Comparison of ENCODE assay signal across 1 cellular context in the genomic region with DNA sequence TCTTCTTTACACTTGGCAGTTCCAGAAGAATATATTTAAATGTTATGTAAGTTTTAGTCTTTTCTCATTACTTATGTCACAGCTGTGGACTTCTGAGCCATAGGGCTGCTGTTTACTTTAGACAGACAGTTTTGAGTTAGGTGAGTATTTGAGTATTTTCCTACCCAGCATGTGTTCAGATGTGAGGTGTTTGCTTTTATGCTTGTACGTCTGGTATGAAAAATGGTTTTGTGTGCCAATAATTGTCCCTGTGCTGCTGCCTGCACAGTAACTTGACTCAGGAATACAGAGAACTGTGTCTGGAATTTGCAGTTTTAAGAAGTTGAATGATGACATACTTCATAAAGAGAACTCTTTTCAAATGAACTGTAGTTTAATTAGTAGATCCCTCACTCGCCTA.
TF ChIP-seq lines count a peak whose summit lies in the region.

No MANE protein-coding gene starts in this region.

TF ChIP-seq in GM23338, 12 proteins besides CTCF, POLR2A, EP300 and RAD21 (continued from another document):
- TF ChIP-seq, protein P1, sequence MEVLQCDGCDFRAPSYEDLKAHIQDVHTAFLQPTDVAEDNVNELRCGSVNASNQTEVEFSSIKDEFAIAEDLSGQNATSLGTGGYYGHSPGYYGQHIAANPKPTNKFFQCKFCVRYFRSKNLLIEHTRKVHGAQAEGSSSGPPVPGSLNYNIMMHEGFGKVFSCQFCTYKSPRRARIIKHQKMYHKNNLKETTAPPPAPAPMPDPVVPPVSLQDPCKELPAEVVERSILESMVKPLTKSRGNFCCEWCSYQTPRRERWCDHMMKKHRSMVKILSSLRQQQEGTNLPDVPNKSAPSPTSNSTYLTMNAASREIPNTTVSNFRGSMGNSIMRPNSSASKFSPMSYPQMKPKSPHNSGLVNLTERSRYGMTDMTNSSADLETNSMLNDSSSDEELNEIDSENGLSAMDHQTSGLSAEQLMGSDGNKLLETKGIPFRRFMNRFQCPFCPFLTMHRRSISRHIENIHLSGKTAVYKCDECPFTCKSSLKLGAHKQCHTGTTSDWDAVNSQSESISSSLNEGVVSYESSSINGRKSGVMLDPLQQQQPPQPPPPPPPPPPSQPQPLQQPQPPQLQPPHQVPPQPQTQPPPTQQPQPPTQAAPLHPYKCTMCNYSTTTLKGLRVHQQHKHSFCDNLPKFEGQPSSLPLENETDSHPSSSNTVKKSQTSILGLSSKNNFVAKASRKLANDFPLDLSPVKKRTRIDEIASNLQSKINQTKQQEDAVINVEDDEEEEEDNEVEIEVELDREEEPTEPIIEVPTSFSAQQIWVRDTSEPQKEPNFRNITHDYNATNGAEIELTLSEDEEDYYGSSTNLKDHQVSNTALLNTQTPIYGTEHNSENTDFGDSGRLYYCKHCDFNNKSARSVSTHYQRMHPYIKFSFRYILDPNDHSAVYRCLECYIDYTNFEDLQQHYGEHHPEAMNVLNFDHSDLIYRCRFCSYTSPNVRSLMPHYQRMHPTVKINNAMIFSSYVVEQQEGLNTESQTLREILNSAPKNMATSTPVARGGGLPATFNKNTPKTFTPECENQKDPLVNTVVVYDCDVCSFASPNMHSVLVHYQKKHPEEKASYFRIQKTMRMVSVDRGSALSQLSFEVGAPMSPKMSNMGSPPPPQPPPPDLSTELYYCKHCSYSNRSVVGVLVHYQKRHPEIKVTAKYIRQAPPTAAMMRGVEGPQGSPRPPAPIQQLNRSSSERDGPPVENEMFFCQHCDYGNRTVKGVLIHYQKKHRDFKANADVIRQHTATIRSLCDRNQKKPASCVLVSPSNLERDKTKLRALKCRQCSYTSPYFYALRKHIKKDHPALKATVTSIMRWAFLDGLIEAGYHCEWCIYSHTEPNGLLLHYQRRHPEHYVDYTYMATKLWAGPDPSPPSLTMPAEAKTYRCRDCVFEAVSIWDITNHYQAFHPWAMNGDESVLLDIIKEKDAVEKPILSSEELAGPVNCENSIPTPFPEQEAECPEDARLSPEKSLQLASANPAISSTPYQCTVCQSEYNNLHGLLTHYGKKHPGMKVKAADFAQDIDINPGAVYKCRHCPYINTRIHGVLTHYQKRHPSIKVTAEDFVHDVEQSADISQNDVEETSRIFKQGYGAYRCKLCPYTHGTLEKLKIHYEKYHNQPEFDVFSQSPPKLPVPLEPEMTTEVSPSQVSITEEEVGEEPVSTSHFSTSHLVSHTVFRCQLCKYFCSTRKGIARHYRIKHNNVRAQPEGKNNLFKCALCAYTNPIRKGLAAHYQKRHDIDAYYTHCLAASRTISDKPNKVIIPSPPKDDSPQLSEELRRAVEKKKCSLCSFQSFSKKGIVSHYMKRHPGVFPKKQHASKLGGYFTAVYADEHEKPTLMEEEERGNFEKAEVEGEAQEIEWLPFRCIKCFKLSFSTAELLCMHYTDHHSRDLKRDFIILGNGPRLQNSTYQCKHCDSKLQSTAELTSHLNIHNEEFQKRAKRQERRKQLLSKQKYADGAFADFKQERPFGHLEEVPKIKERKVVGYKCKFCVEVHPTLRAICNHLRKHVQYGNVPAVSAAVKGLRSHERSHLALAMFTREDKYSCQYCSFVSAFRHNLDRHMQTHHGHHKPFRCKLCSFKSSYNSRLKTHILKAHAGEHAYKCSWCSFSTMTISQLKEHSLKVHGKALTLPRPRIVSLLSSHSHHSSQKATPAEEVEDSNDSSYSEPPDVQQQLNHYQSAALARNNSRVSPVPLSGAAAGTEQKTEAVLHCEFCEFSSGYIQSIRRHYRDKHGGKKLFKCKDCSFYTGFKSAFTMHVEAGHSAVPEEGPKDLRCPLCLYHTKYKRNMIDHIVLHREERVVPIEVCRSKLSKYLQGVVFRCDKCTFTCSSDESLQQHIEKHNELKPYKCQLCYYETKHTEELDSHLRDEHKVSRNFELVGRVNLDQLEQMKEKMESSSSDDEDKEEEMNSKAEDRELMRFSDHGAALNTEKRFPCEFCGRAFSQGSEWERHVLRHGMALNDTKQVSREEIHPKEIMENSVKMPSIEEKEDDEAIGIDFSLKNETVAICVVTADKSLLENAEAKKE (CRISPR knock-in tag; IDR thresholded peaks at IDR 0.05) = no peak
- TF ChIP-seq EZH2phosphoT487 (IDR thresholded peaks at IDR 0.05; ENCODE audit: unreplicated experiment) (no peak), EZH2 (IDR thresholded peaks at IDR 0.05; ENCODE audit: low read depth, unreplicated experiment) (no peak), POLR2AphosphoS5 (IDR thresholded peaks at IDR 0.05; ENCODE audit: low read depth) (no peak), ZNF114 (CRISPR knock-in tag; IDR thresholded peaks at IDR 0.05) (no peak), CREB1 (CRISPR knock-in tag; IDR thresholded peaks at IDR 0.05; ENCODE audit: low read depth) (no peak)
- TF ChIP-seq, protein P2, sequence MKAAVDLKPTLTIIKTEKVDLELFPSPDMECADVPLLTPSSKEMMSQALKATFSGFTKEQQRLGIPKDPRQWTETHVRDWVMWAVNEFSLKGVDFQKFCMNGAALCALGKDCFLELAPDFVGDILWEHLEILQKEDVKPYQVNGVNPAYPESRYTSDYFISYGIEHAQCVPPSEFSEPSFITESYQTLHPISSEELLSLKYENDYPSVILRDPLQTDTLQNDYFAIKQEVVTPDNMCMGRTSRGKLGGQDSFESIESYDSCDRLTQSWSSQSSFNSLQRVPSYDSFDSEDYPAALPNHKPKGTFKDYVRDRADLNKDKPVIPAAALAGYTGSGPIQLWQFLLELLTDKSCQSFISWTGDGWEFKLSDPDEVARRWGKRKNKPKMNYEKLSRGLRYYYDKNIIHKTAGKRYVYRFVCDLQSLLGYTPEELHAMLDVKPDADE (IDR thresholded peaks at IDR 0.05) = no peak
- TF ChIP-seq, protein P3, sequence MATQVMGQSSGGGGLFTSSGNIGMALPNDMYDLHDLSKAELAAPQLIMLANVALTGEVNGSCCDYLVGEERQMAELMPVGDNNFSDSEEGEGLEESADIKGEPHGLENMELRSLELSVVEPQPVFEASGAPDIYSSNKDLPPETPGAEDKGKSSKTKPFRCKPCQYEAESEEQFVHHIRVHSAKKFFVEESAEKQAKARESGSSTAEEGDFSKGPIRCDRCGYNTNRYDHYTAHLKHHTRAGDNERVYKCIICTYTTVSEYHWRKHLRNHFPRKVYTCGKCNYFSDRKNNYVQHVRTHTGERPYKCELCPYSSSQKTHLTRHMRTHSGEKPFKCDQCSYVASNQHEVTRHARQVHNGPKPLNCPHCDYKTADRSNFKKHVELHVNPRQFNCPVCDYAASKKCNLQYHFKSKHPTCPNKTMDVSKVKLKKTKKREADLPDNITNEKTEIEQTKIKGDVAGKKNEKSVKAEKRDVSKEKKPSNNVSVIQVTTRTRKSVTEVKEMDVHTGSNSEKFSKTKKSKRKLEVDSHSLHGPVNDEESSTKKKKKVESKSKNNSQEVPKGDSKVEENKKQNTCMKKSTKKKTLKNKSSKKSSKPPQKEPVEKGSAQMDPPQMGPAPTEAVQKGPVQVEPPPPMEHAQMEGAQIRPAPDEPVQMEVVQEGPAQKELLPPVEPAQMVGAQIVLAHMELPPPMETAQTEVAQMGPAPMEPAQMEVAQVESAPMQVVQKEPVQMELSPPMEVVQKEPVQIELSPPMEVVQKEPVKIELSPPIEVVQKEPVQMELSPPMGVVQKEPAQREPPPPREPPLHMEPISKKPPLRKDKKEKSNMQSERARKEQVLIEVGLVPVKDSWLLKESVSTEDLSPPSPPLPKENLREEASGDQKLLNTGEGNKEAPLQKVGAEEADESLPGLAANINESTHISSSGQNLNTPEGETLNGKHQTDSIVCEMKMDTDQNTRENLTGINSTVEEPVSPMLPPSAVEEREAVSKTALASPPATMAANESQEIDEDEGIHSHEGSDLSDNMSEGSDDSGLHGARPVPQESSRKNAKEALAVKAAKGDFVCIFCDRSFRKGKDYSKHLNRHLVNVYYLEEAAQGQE (IDR thresholded peaks at IDR 0.05; ENCODE audit: unreplicated experiment) = no peak
